12 cellular contexts compared by ENCODE assay signal in genomic region chr1:168513656-168514404, GRCh38. TPM values are rescaled to one million over a fixed set of nuclear protein-coding genes. Genes with fewer than 3 reads are reported as not detected.
DNase-seq lines count a peak whose midpoint lies in the region; ATAC-seq and TF ChIP-seq lines count a peak whose summit lies in the region.
"Had no signal": no experiment of that assay in that cellular context is flagged by ENCODE, and none has a peak within 500 bp of the region (broad histone marks: within the 10 kb centered on the region; RNA-seq: fewer than 3 reads in every experiment).

No MANE protein-coding gene starts in this region.

- H3K4me3 Mint-ChIP-seq in activated naive CD8-positive, alpha-beta T cell treated with anti-CD3 and anti-CD28 coated beads, Interleukin-2, amount 50 U/mL, for 24 hours, result peak overlapping the region; percentile 75
- H3K4me3 Mint-ChIP-seq: memory B cell had no signal

- no peak for ATAC-seq in right lobe of liver
- no peak for ATAC-seq in activated naive CD8-positive, alpha-beta T cell treated with anti-CD3 and anti-CD28 coated beads, Interleukin-2, amount 50 U/mL, for 24 hours
- ATAC-seq in mucosa of descending colon, result peak; percentile 32
- no peak for ATAC-seq in GM21529 (IDR thresholded peaks at IDR 0.05; ENCODE audit: unreplicated experiment)
- ATAC-seq in HG03571 (IDR thresholded peaks at IDR 0.05; ENCODE audit: unreplicated experiment), result no peak
- ATAC-seq in HG03469 (IDR thresholded peaks at IDR 0.05; ENCODE audit: unreplicated experiment), result no peak

- H3K27ac ChIP-seq in liver (ENCODE audit: low read depth in 1 of 2, low read length in 2 of 2), result no peak overlapping the region
- no peak overlapping the region for H3K27ac ChIP-seq in right lobe of liver
- H3K27ac ChIP-seq: dorsolateral prefrontal cortex had no signal

- intact Hi-C loops in right lobe of liver (cut with DNase I) (no loop called here), mucosa of descending colon (cut with DNase I, micrococcal nuclease) (no loop called here)

- H3K9me3 ChIP-seq in liver (ENCODE audit: control insufficient read depth in 4 of 4, low read length in 3 of 4) (no peaks in the 10 kb centered on the region), right lobe of liver (no peaks in the 10 kb centered on the region), mucosa of descending colon (no peaks in the 10 kb centered on the region)

- H3K4me3 ChIP-seq in liver (ENCODE audit: low read depth in 1 of 3, low read length in 3 of 3) (no peak overlapping the region), right lobe of liver (no peak overlapping the region), mucosa of descending colon (no peak overlapping the region)
- H3K4me3 ChIP-seq: dorsolateral prefrontal cortex had no signal

- no peaks in the 10 kb centered on the region for H3K9me3 Mint-ChIP-seq in activated naive CD8-positive, alpha-beta T cell treated with anti-CD3 and anti-CD28 coated beads, Interleukin-2, amount 50 U/mL, for 24 hours
- H3K9me3 Mint-ChIP-seq: memory B cell had no signal

- peaks cover 86% of the 10 kb centered on the region for H3K4me1 Mint-ChIP-seq in activated naive CD8-positive, alpha-beta T cell treated with anti-CD3 and anti-CD28 coated beads, Interleukin-2, amount 50 U/mL, for 24 hours
- H3K4me1 Mint-ChIP-seq: memory B cell had no signal

- WGBS in liver, result 74% methylated on average over 9 of the region's 9 CpGs
- WGBS in right lobe of liver (ENCODE audit: insufficient coverage, low coverage, low lambda C conversion rate, missing lambda C conversion rate), result 65% methylated on average over 7 of the region's 9 CpGs

- H3K27me3 ChIP-seq in liver (ENCODE audit: control insufficient read depth in 4 of 4, insufficient read depth in 4 of 4, low read length in 3 of 4) (no peaks in the 10 kb centered on the region), right lobe of liver (no peaks in the 10 kb centered on the region)

- H3K36me3 ChIP-seq in liver (ENCODE audit: control insufficient read depth in 4 of 4, insufficient read depth in 3 of 4, low read depth in 1 of 4, low read length in 3 of 4) (no peaks in the 10 kb centered on the region), right lobe of liver (no peaks in the 10 kb centered on the region), mucosa of descending colon (ENCODE audit: low read depth) (no peaks in the 10 kb centered on the region)

- peak overlapping the region; percentile 97 for H3K27ac Mint-ChIP-seq in activated naive CD8-positive, alpha-beta T cell treated with anti-CD3 and anti-CD28 coated beads, Interleukin-2, amount 50 U/mL, for 24 hours
- H3K27ac Mint-ChIP-seq: memory B cell had no signal

- DNase-seq in right lobe of liver (no peak), mucosa of descending colon (no peak)
- DNase-seq in activated naive CD8-positive, alpha-beta T cell treated with anti-CD3 and anti-CD28 coated beads, Interleukin-2, amount 50 U/mL, for 24 hours, result peak; percentile 30
- no peak for DNase-seq in activated effector memory CD4-positive, alpha-beta T cell treated with Interleukin-2 at 50 U/mL for 16 hours
- DNase-seq: dorsolateral prefrontal cortex, nucleus accumbens had no signal

- no peak for TF ChIP-seq POLR2A in right lobe of liver (IDR thresholded peaks at IDR 0.05)

- H3K4me1 ChIP-seq in liver (ENCODE audit: control insufficient read depth in 4 of 4, insufficient read depth in 4 of 4, low read length in 3 of 4) (no peaks in the 10 kb centered on the region), right lobe of liver (no peaks in the 10 kb centered on the region), mucosa of descending colon (ENCODE audit: low read depth) (no peaks in the 10 kb centered on the region)

- TF ChIP-seq RAD21 in liver (IDR thresholded peaks at IDR 0.05), result no peak

- no peaks in the 10 kb centered on the region for H3K27me3 Mint-ChIP-seq in activated naive CD8-positive, alpha-beta T cell treated with anti-CD3 and anti-CD28 coated beads, Interleukin-2, amount 50 U/mL, for 24 hours

- no peak for TF ChIP-seq CTCF in liver (IDR thresholded peaks at IDR 0.05; ENCODE audit: low read depth, low read length, missing input control)
- TF ChIP-seq CTCF in right lobe of liver (IDR thresholded peaks at IDR 0.05), result no peak
- no peak for TF ChIP-seq CTCF in mucosa of descending colon (IDR thresholded peaks at IDR 0.05)

- no peaks in the 10 kb centered on the region for H3K36me3 Mint-ChIP-seq in activated naive CD8-positive, alpha-beta T cell treated with anti-CD3 and anti-CD28 coated beads, Interleukin-2, amount 50 U/mL, for 24 hours (ENCODE audit: low read depth)
- H3K36me3 Mint-ChIP-seq: memory B cell had no signal

- no peak overlapping the region for H3K9ac ChIP-seq in liver (ENCODE audit: low read depth in 1 of 2, low read length in 2 of 2)

TF ChIP-seq in liver, 16 proteins besides CTCF, POLR2A, EP300 and RAD21:
- TF ChIP-seq JUND (IDR thresholded peaks at IDR 0.05), result peak; percentile 25 to 45
- no peak for TF ChIP-seq SP1 (IDR thresholded peaks at IDR 0.05)
- no peak for TF ChIP-seq ZBTB33 (IDR thresholded peaks at IDR 0.05)
- no peak for TF ChIP-seq GABPA (IDR thresholded peaks at IDR 0.05 in 1 of 2, conservative IDR thresholded peaks at IDR 0.05 in 1 of 2)

RNA-seq across cellular contexts. Expression of gene XCL2, which starts 30.0 kb away (rescaled TPM):
- total RNA-seq in liver, result under 1 TPM; 0.23 to 0.92 TPM
- polyA plus RNA-seq in liver, result under 1 TPM; 0.48 to 0.61 TPM
- 1 to 10 TPM in 2 of 6 experiments, not detected in 4; 1.4 to 1.6 TPM for total RNA-seq in right lobe of liver
- 1 to 10 TPM in 2 of 3 donors, under 1 TPM in 1; 0.58 to 3.3 (median 1.3) TPM for total RNA-seq in mucosa of descending colon
- total RNA-seq: SK-MEL-5 had no signal
